ENCODE assay signal across 1 cellular context in the genomic region with DNA sequence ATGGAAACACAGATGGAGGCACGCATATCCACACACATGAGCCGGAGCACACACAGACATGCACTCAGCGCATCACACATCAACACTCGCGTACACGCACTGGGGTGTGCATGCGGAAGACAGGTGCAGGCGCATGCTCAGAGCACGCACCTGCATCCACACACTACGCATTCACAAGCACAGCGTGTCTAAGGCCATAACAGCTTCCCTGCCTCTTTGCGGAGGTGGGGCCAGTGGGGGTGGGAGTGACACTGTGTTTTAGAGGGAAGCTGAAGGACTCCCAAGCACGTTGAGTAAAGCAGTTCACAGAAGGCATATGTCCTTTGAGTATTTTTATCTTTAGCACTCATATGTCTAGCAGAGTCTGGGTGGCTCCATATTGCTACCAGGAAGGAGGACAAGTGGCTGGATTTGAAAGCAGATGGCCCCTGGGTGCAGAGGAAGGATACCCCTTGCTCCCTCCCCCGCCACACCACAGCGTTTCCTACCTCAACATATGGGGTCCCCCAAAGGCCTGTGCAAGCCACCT.
A peak's percentile ranks its signal among the peaks of the same experiment; 100 is the strongest.
TF ChIP-seq lines count a peak whose summit lies in the region.

No MANE protein-coding gene starts in this region.

TF ChIP-seq in HepG2, 621 proteins besides CTCF, POLR2A, EP300 and RAD21 (continued from another document):
- TF ChIP-seq, protein P1, sequence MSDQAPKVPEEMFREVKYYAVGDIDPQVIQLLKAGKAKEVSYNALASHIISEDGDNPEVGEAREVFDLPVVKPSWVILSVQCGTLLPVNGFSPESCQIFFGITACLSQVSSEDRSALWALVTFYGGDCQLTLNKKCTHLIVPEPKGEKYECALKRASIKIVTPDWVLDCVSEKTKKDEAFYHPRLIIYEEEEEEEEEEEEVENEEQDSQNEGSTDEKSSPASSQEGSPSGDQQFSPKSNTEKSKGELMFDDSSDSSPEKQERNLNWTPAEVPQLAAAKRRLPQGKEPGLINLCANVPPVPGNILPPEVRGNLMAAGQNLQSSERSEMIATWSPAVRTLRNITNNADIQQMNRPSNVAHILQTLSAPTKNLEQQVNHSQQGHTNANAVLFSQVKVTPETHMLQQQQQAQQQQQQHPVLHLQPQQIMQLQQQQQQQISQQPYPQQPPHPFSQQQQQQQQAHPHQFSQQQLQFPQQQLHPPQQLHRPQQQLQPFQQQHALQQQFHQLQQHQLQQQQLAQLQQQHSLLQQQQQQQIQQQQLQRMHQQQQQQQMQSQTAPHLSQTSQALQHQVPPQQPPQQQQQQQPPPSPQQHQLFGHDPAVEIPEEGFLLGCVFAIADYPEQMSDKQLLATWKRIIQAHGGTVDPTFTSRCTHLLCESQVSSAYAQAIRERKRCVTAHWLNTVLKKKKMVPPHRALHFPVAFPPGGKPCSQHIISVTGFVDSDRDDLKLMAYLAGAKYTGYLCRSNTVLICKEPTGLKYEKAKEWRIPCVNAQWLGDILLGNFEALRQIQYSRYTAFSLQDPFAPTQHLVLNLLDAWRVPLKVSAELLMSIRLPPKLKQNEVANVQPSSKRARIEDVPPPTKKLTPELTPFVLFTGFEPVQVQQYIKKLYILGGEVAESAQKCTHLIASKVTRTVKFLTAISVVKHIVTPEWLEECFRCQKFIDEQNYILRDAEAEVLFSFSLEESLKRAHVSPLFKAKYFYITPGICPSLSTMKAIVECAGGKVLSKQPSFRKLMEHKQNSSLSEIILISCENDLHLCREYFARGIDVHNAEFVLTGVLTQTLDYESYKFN (CRISPR knock-in tag; conservative IDR thresholded peaks at IDR 0.05) = no peak
- TF ChIP-seq ZC3H13 (CRISPR knock-in tag; IDR thresholded peaks at IDR 0.05) = 0 out of 2 replicates have a peak, but pooled peaks have one; percentile 15
- TF ChIP-seq, protein P2, sequence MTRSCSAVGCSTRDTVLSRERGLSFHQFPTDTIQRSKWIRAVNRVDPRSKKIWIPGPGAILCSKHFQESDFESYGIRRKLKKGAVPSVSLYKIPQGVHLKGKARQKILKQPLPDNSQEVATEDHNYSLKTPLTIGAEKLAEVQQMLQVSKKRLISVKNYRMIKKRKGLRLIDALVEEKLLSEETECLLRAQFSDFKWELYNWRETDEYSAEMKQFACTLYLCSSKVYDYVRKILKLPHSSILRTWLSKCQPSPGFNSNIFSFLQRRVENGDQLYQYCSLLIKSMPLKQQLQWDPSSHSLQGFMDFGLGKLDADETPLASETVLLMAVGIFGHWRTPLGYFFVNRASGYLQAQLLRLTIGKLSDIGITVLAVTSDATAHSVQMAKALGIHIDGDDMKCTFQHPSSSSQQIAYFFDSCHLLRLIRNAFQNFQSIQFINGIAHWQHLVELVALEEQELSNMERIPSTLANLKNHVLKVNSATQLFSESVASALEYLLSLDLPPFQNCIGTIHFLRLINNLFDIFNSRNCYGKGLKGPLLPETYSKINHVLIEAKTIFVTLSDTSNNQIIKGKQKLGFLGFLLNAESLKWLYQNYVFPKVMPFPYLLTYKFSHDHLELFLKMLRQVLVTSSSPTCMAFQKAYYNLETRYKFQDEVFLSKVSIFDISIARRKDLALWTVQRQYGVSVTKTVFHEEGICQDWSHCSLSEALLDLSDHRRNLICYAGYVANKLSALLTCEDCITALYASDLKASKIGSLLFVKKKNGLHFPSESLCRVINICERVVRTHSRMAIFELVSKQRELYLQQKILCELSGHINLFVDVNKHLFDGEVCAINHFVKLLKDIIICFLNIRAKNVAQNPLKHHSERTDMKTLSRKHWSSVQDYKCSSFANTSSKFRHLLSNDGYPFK (CRISPR knock-in tag; IDR thresholded peaks at IDR 0.05; ENCODE audit: borderline replicate concordance) = 0 out of 2 replicates have a peak, but pooled peaks have one; percentile 7
